20 cellular contexts compared by ENCODE assay signal in the genomic region with DNA sequence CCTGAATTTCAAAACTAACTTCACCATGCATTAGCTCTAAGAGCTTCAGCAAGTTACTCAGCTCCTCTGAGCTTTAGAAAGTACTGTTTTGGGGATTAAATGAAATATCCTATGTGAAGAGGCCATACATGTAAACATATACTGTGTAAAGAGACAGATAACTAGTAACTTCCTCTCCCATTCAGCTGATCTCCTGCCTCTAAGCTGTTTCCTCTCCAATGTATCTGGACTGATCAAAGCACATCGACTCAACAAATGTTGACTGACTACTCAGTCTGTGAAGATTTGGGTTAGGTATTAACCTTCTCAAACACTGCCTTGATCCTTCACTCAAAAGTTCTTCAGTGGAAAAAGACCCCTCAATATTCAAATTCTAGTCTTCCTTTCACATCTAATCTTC.
DNase-seq lines count a peak whose midpoint lies in the region; ATAC-seq, FAIRE-seq and TF ChIP-seq lines count a peak whose summit lies in the region.
"Had no signal": no experiment of that assay in that cellular context is flagged by ENCODE, and none has a peak within 500 bp of the region (broad histone marks: within the 10 kb centered on the region; RNA-seq: fewer than 3 reads in every experiment).

No MANE protein-coding gene starts in this region.

- no peak for ATAC-seq in GM18505 (IDR thresholded peaks at IDR 0.05; ENCODE audit: unreplicated experiment)
- ATAC-seq: A549, GM23338, HCT116 had no signal

- H3K27ac Mint-ChIP-seq in activated CD4-positive, alpha-beta T cell treated with anti-CD3 and anti-CD28 coated beads, Interleukin-2, amount 10 ng/mL, durations not matched to agents 24 days and 14 days, result no peak overlapping the region
- H3K27ac Mint-ChIP-seq: CD4-positive, alpha-beta memory T cell; GM23338; H9 had no signal

- no peaks in the 10 kb centered on the region for H3K27me3 ChIP-seq in esophagus muscularis mucosa

- no peak overlapping the region for H3K27ac ChIP-seq in esophagus muscularis mucosa (replicated peaks in 1 of 4)
- H3K27ac ChIP-seq: A549 had no signal

- no peaks in the 10 kb centered on the region for H3K36me3 ChIP-seq in esophagus muscularis mucosa

- no peak for TF ChIP-seq CTCF in esophagus muscularis mucosa (IDR thresholded peaks at IDR 0.05)

- H3K9me3 ChIP-seq in esophagus muscularis mucosa, result no peaks in the 10 kb centered on the region
- H3K9me3 ChIP-seq: A549 had no signal

- intact Hi-C loops in activated CD4-positive, alpha-beta T cell treated with anti-CD3 and anti-CD28 coated beads, Interleukin-2, amount 10 ng/mL, durations not matched to agents 24 days and 14 days (cut with micrococcal nuclease), result no loop called here
- intact Hi-C loops in esophagus muscularis mucosa (cut with DNase I), result no loop called here

- no peaks in the 10 kb centered on the region for H3K4me1 Mint-ChIP-seq in activated CD4-positive, alpha-beta T cell treated with anti-CD3 and anti-CD28 coated beads, Interleukin-2, amount 10 ng/mL, durations not matched to agents 24 days and 14 days
- H3K4me1 Mint-ChIP-seq: CD4-positive, alpha-beta memory T cell had no signal

- peak; percentile 30 for DNase-seq in activated CD4-positive, alpha-beta T cell treated with anti-CD3 and anti-CD28 coated beads, Interleukin-2, amount 10 ng/mL, durations not matched to agents 24 days and 14 days
- DNase-seq in activated CD4-positive, alpha-beta T cell treated with anti-CD3 and anti-CD28 coated beads, Interleukin-2, amount 50 U/mL, for 1 hour, result no peak
- DNase-seq in GM12891 (ENCODE audit: insufficient read length, low spot score), result no peak
- peak; percentile 5 for DNase-seq in esophagus muscularis mucosa (ENCODE audit: extremely low spot score)
- DNase-seq in GM19239 (ENCODE audit: insufficient read length, low spot score), result no peak
- DNase-seq: 8988T; ACHN; C1 segment of cervical spinal cord; Calu3; CD4-positive, alpha-beta memory T cell; COR-L47; DMS53; DMS79 treated with DMSO at 0.1 percent for 48 hours; GF-D8; H9 had no signal

- no peak overlapping the region for H3K4me3 Mint-ChIP-seq in activated CD4-positive, alpha-beta T cell treated with anti-CD3 and anti-CD28 coated beads, Interleukin-2, amount 10 ng/mL, durations not matched to agents 24 days and 14 days
- H3K4me3 Mint-ChIP-seq: CD4-positive, alpha-beta memory T cell; GM23338; H9 had no signal

- TF ChIP-seq POLR2A in GM12891 (IDR thresholded peaks at IDR 0.05; ENCODE audit: low read depth, low read length) (no peak), esophagus muscularis mucosa (IDR thresholded peaks at IDR 0.05; ENCODE audit: low read depth) (no peak), GM18505 (IDR thresholded peaks at IDR 0.05; ENCODE audit: borderline replicate concordance, extremely low read depth, insufficient read depth, insufficient read length) (no peak)

- H3K27me3 Mint-ChIP-seq in activated CD4-positive, alpha-beta T cell treated with anti-CD3 and anti-CD28 coated beads, Interleukin-2, amount 10 ng/mL, durations not matched to agents 24 days and 14 days, result no peaks in the 10 kb centered on the region
- H3K27me3 Mint-ChIP-seq: CD4-positive, alpha-beta memory T cell had no signal

- FAIRE-seq in GM12891 (lab: Jason Lieb, UNC) (peak; percentile 54), GM19239 (lab: Jason Lieb, UNC) (no peak)
- FAIRE-seq: A549, GM12892 had no signal

- no peak for TF ChIP-seq EP300 in esophagus muscularis mucosa (IDR thresholded peaks at IDR 0.05)

- WGBS in esophagus muscularis mucosa, result 89% methylated on average over 1 of the region's 1 CpG

- H3K36me3 Mint-ChIP-seq in activated CD4-positive, alpha-beta T cell treated with anti-CD3 and anti-CD28 coated beads, Interleukin-2, amount 10 ng/mL, durations not matched to agents 24 days and 14 days (ENCODE audit: low read depth), result no peaks in the 10 kb centered on the region

- H3K4me3 ChIP-seq in esophagus muscularis mucosa, result no peak overlapping the region
- H3K4me3 ChIP-seq: A549, GM23338 had no signal

- peaks cover 0 to 14% (median 10%) of the 10 kb centered on the region in 4 donors for H3K4me1 ChIP-seq in esophagus muscularis mucosa

- H3K9me3 Mint-ChIP-seq in activated CD4-positive, alpha-beta T cell treated with anti-CD3 and anti-CD28 coated beads, Interleukin-2, amount 10 ng/mL, durations not matched to agents 24 days and 14 days, result no peaks in the 10 kb centered on the region
- H3K9me3 Mint-ChIP-seq: GM23338, H9 had no signal

TF ChIP-seq in GM12891, 5 proteins besides CTCF, POLR2A, EP300 and RAD21:
- no peak for TF ChIP-seq TAF1 (IDR thresholded peaks at IDR 0.05; ENCODE audit: low read depth, low read length)
- TF ChIP-seq POU2F2 (IDR thresholded peaks at IDR 0.05; ENCODE audit: low read depth, low read length), result no peak
- no peak for TF ChIP-seq PAX5 (IDR thresholded peaks at IDR 0.05; ENCODE audit: insufficient read depth, low read length, severe bottlenecking)
- no peak for TF ChIP-seq SPI1 (IDR thresholded peaks at IDR 0.05; ENCODE audit: low read depth, low read length)
- TF ChIP-seq POLR2AphosphoS5 (IDR thresholded peaks at IDR 0.05; ENCODE audit: low read depth, low read length), result no peak

Comparison
In these comparisons a context has a peak if more than half of its experiments do, and no peak if none do; other contexts are left out.
1. DNase-seq: peak in activated CD4-positive, alpha-beta T cell treated with anti-CD3 and anti-CD28 coated beads, Interleukin-2, amount 10 ng/mL, durations not matched to agents 24 days and 14 days (single experiment) and esophagus muscularis mucosa (single experiment); none in activated CD4-positive, alpha-beta T cell treated with anti-CD3 and anti-CD28 coated beads, Interleukin-2, amount 50 U/mL, for 1 hour (single experiment), GM12891 (single experiment) and GM19239 (single experiment).